In genomic region chr6:84349542-84349941, GRCh38 we compare ENCODE assay signal across 25 cellular contexts.
"Had no signal": no experiment of that assay in that cellular context is flagged by ENCODE, and none has a peak within 500 bp of the region (broad histone marks: within the 10 kb centered on the region; RNA-seq: fewer than 3 reads in every experiment).

No MANE protein-coding gene starts in this region.

- H3K36me3 Mint-ChIP-seq: mesothelial cell of epicardium, naive B cell had no signal

- H3K36me3 ChIP-seq: colonic mucosa, esophagus squamous epithelium, gastrocnemius medialis, heart right ventricle, left lung, lower lobe of right lung had no signal

- H3K9me3 Mint-ChIP-seq: dendritic cell treated with granulocyte-macrophage colony-stimulating factor and Interleukin-4, amounts not matched to agents 40 ng/mL and 50 ng/mL, for 4 days; mesothelial cell of epicardium had no signal

- H3K27ac ChIP-seq: colonic mucosa, epithelial cell of prostate, esophagus squamous epithelium, gastrocnemius medialis, heart right ventricle, left lung, lower lobe of right lung had no signal

- H3K4me1 Mint-ChIP-seq: naive B cell had no signal

- ATAC-seq: effector memory CD8-positive, alpha-beta T cell; esophagus mucosa; gastrocnemius medialis; heart right ventricle; left cardiac atrium; left lung; left ventricle myocardium superior; lower lobe of right lung; mucosa of descending colon had no signal

- DNase-seq: colonic mucosa; cortex of kidney; effector CD8-positive, alpha-beta T cell; effector memory CD8-positive, alpha-beta T cell; endodermal cell; erythroblast; esophagus squamous epithelium; foreskin fibroblast; foreskin melanocyte; gastrocnemius medialis; glutamatergic neuron; head of caudate nucleus; heart right ventricle; hippocampal formation; left cardiac atrium; left lung; left ventricle myocardium superior; lower lobe of right lung; mesenchymal stem cell; mucosa of descending colon; naive B cell had no signal

- H3K4me1 ChIP-seq: colonic mucosa, esophagus squamous epithelium, gastrocnemius medialis, heart right ventricle, left lung, lower lobe of right lung had no signal

- H3K4me3 ChIP-seq: colonic mucosa, esophagus squamous epithelium, gastrocnemius medialis, heart right ventricle, left lung, lower lobe of right lung, mucosa of descending colon had no signal

- H3K27me3 ChIP-seq: colonic mucosa, esophagus squamous epithelium, gastrocnemius medialis, heart right ventricle, left lung had no signal

- H3K27me3 Mint-ChIP-seq: dendritic cell treated with granulocyte-macrophage colony-stimulating factor and Interleukin-4, amounts not matched to agents 40 ng/mL and 50 ng/mL, for 4 days; effector memory CD8-positive, alpha-beta T cell had no signal

- H3K27ac Mint-ChIP-seq: dendritic cell treated with granulocyte-macrophage colony-stimulating factor and Interleukin-4, amounts not matched to agents 40 ng/mL and 50 ng/mL, for 4 days; effector memory CD8-positive, alpha-beta T cell; endodermal cell; mesothelial cell of epicardium; naive B cell had no signal

- H3K4me3 Mint-ChIP-seq: dendritic cell treated with granulocyte-macrophage colony-stimulating factor and Interleukin-4, amounts not matched to agents 40 ng/mL and 50 ng/mL, for 4 days; effector memory CD8-positive, alpha-beta T cell; endodermal cell; mesothelial cell of epicardium; naive B cell had no signal

- H3K9me3 ChIP-seq: colonic mucosa, esophagus squamous epithelium, gastrocnemius medialis, heart right ventricle, left lung, lower lobe of right lung, mucosa of descending colon had no signal
